In the genomic region with DNA sequence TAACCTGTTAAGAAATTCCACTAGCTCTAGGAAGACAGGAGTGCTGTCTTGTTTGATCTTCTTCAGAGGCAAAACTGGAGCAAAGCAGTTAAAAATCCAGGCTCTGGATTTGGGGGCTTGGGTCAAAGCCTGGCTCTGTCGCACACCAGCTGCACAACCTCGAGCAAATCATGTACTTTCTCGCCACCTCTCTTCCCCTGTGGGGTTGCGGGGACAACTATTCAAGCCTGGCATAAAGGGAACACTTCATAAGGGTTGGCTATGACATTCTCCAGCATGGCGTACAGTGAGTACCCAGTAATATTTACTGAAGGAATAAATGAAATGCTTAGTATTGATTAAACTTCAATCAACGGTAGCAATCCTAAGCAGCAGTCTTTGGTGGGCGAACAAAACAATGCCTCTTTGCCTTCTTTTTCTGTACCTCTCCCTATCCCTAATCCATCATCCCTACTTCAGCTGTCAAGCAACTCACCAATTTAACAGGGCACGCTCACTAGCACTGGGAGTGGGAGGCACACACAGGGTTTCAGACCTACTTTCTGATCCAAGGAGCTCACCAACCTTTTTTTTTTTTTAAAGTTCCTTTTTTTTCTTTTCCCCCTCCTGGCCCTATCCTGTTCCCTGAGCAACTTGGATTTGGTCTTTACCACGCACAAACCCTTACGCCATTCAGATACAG, we compare ENCODE assay signal across 23 cellular contexts. TPM values are rescaled to one million over a fixed set of nuclear protein-coding genes. Genes with fewer than 3 reads are reported as not detected.
DNase-seq lines count a peak whose midpoint lies in the region; ATAC-seq and TF ChIP-seq lines count a peak whose summit lies in the region.
"Had no signal": no experiment of that assay in that cellular context is flagged by ENCODE, and none has a peak within 500 bp of the region (broad histone marks: within the 10 kb centered on the region; RNA-seq: fewer than 3 reads in every experiment).

No MANE protein-coding gene starts in this region.

- no CpG with 5 or more reads among the region's 10 CpGs for WGBS in mesendoderm (ENCODE audit: extremely low coverage, insufficient coverage, low lambda C conversion rate)

- peaks cover 0 to 3% (median 2%) of the 10 kb centered on the region in 5 experiments for H3K9me3 Mint-ChIP-seq in brain
- H3K9me3 Mint-ChIP-seq: CD8-positive, alpha-beta memory T cell had no signal

- DNase-seq in activated CD8-positive, alpha-beta memory T cell treated with anti-CD3 and anti-CD28 coated beads, Interleukin-2, amount 50 U/mL, for 48 hours: peak; percentile 13
- DNase-seq in activated CD8-positive, alpha-beta memory T cell treated with anti-CD3 and anti-CD28 coated beads, Interleukin-2, amount 50 U/mL, for 4 hours: no peak
- no peak for DNase-seq in mesendoderm
- DNase-seq in activated CD4-positive, alpha-beta T cell treated with anti-CD3 and anti-CD28 coated beads for 4 hours: no peak
- no peak for DNase-seq in Right ventricle myocardium superior
- DNase-seq: 8988T; ACHN; BE2C; CD8-positive, alpha-beta memory T cell; DMS79 treated with DMSO at 0.1 percent for 48 hours; GF-D8; MV-4-11; NCI-H2029 treated with DMSO at 0.1 percent for 48 hours; NCI-H2171; NCI-H226; NCI-H510A; NCI-H69; SK-N-SH had no signal

- no peaks in the 10 kb centered on the region for H3K27me3 Mint-ChIP-seq in brain
- H3K27me3 Mint-ChIP-seq: CD8-positive, alpha-beta memory T cell had no signal

- no peak overlapping the region for H2BK5ac ChIP-seq in mesendoderm (ENCODE audit: low read length)

- TF ChIP-seq CTCF in brain (conservative IDR thresholded peaks at IDR 0.05): no peak

- H3K27me3 ChIP-seq in mesendoderm (ENCODE audit: insufficient read depth, low read length, poor library complexity): no peaks in the 10 kb centered on the region
- H3K27me3 ChIP-seq: BE2C had no signal

- H3K4me1 Mint-ChIP-seq in brain: peaks cover 22% of the 10 kb centered on the region

- H3K4me1 ChIP-seq in mesendoderm (ENCODE audit: control insufficient read depth, low read depth, low read length): no peaks in the 10 kb centered on the region
- H3K4me1 ChIP-seq: BE2C had no signal

- no peak overlapping the region for H2BK15ac ChIP-seq in mesendoderm (replicated peaks; ENCODE audit: low read depth)

- H3K27ac ChIP-seq in mesendoderm (ENCODE audit: low read depth, low read length): no peak overlapping the region

- peak overlapping the region; percentile 45 for H3K23ac ChIP-seq in mesendoderm (ENCODE audit: low read length)

- H3K4me3 Mint-ChIP-seq in brain: peak overlapping the region in 2 of 5 experiments; percentile 2 to 29
- H3K4me3 Mint-ChIP-seq: CD14-positive monocyte; CD8-positive, alpha-beta memory T cell had no signal

- intact Hi-C loops in Right ventricle myocardium superior (cut with DNase I): no loop called here

- H3K27ac Mint-ChIP-seq in brain: peak overlapping the region in 4 of 5 experiments; percentile 2 to 96 (median 66)

- no peak overlapping the region for H3K4ac ChIP-seq in mesendoderm (ENCODE audit: low read depth, low read length)

- no peak overlapping the region for H2BK120ac ChIP-seq in mesendoderm (ENCODE audit: low read depth, low read length)

- H3K36me3 ChIP-seq in mesendoderm (ENCODE audit: control insufficient read depth, insufficient read depth, low read length): no peaks in the 10 kb centered on the region
- H3K36me3 ChIP-seq: BE2C had no signal

- H3K79me1 ChIP-seq in mesendoderm (ENCODE audit: low read length): no peaks in the 10 kb centered on the region

- H2AK5ac ChIP-seq in mesendoderm (ENCODE audit: low read length): no peak overlapping the region

- no peak overlapping the region for H3K9ac ChIP-seq in mesendoderm (ENCODE audit: low read length)
- H3K9ac ChIP-seq: SK-N-SH had no signal

- no peaks in the 10 kb centered on the region for H3K79me2 ChIP-seq in mesendoderm (ENCODE audit: control insufficient read depth, insufficient read depth, low read length)

- H3K4me3 ChIP-seq in mesendoderm (ENCODE audit: low read length): no peak overlapping the region
- H3K4me3 ChIP-seq: K562 had no signal

- no peak overlapping the region for H3K18ac ChIP-seq in mesendoderm (ENCODE audit: low read length)

- no peak overlapping the region for H4K5ac ChIP-seq in mesendoderm (ENCODE audit: low read length)

- ATAC-seq in Right ventricle myocardium superior (ENCODE audit: poor library complexity) (no peak), GM18907 (IDR thresholded peaks at IDR 0.05; ENCODE audit: unreplicated experiment) (no peak)
- ATAC-seq: K562 had no signal

- H3K56ac ChIP-seq in mesendoderm (ENCODE audit: low read length): no peak overlapping the region

- peaks cover 54% of the 10 kb centered on the region for H3K36me3 Mint-ChIP-seq in brain

- H3K4me2 ChIP-seq in mesendoderm (ENCODE audit: low read length): no peak overlapping the region
- H3K4me2 ChIP-seq: SK-N-SH had no signal

- no peak overlapping the region for H4K8ac ChIP-seq in mesendoderm (ENCODE audit: low read depth, low read length)

RNA-seq across cellular contexts. Expression of a gene that starts 33.0 kb away (rescaled TPM):
- 42.8 TPM for polyA plus RNA-seq in brain (ENCODE audit: insufficient read depth, low read depth, low replicate concordance)
- polyA plus RNA-seq in mesendoderm (2013, experiment 1 of 2): 9.0 TPM
- polyA plus RNA-seq in mesendoderm (2013, experiment 2 of 2): 9.4 TPM
- 7.8 TPM for total RNA-seq in Right ventricle myocardium superior

RNA-seq across cellular contexts. Expression of a gene that starts 45.6 kb away (rescaled TPM):
- polyA plus RNA-seq in brain (ENCODE audit: insufficient read depth, low read depth, low replicate concordance): not detected
- 0.49 TPM for polyA plus RNA-seq in mesendoderm (2013, experiment 1 of 2)
- polyA plus RNA-seq in mesendoderm (2013, experiment 2 of 2): 0.46 TPM
- total RNA-seq in Right ventricle myocardium superior: not detected
- total RNA-seq: K562, MCF 10A had no signal
- polyA plus RNA-seq: CD14-positive monocyte, K562 had no signal
